ENCODE assay signal across 12 cellular contexts in the genomic region with DNA sequence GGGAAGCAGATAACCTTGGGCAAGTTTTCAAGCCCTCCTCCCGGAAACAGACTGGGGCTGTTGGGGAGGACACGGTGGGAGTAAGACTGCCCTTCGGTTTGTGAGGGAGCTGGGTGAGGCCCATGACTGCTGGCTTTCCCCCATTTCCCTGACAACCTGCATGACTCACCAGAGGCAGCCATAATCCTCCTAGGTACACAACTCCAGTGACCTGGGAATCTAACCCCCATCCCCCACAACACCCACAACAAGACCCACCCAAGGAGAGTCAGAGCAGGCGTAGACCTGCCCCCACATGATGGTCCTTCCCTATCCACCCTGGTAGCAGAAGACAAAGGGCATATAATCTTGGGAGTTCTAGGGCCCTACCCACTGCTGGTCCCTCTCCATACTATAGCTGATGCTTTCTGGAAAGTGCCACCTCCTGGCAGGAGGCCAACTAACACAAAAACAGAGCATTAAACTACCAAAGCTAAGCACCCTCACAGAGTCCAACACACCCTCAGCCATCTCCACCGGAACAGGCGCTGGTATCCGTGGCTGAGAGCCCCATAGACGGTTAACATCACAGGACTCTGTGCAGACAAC. TPM values are rescaled to one million over a fixed set of nuclear protein-coding genes. Genes with fewer than 3 reads are reported as not detected.
A peak's percentile ranks its signal among the peaks of the same experiment; 100 is the strongest.
DNase-seq lines count a peak whose midpoint lies in the region; ATAC-seq, FAIRE-seq and TF ChIP-seq lines count a peak whose summit lies in the region.
"Had no signal": no experiment of that assay in that cellular context is flagged by ENCODE, and none has a peak within 500 bp of the region (broad histone marks: within the 10 kb centered on the region; RNA-seq: fewer than 3 reads in every experiment).

No MANE protein-coding gene starts in this region.

- intact Hi-C loops in CD4-positive, alpha-beta memory T cell (cut with micrococcal nuclease), result no loop called here
- intact Hi-C loops in HepG2 (cut with micrococcal nuclease; ENCODE audit: unreplicated experiment), result no loop called here
- intact Hi-C loops in natural killer cell (cut with micrococcal nuclease), result no loop called here
- intact Hi-C loops in sciatic nerve (cut with DNase I), result no loop called here

- H3K4me1 Mint-ChIP-seq in CD4-positive, alpha-beta memory T cell, result peaks cover 75 to 96% (median 85%) of the 10 kb centered on the region in 4 donors
- H3K4me1 Mint-ChIP-seq in IgD-negative memory B cell (peaks cover 38 to 58% (median 50%) of the 10 kb centered on the region in 3 donors), natural killer cell (peaks cover 62 to 91% of the 10 kb centered on the region in 2 donors)

- peaks cover 86% of the 10 kb centered on the region for H3K79me2 ChIP-seq in HepG2 (ENCODE audit: insufficient read depth, low read length)

- no peak for DNase-seq in CD4-positive, alpha-beta memory T cell
- DNase-seq in astrocyte of the hippocampus (ENCODE audit: low read depth, low spot score), result peak; percentile 50
- peak; percentile 38 for DNase-seq in HepG2 (ENCODE audit: low spot score)
- DNase-seq in natural killer cell, result no peak
- DNase-seq in sciatic nerve (ENCODE audit: low spot score), result no peak
- no peak for DNase-seq in ureter (ENCODE audit: low spot score)
- DNase-seq: activated B cell treated with CpG ODN at 0.5 μM for 24 hours, DND-41, H7, heart right ventricle had no signal

- ATAC-seq in HepG2 (peak; percentile 71), natural killer cell (no peak), HG03432 (IDR thresholded peaks at IDR 0.05; ENCODE audit: unreplicated experiment) (no peak), sciatic nerve (no peak)

- no peaks in the 10 kb centered on the region for H3K27me3 Mint-ChIP-seq in CD4-positive, alpha-beta memory T cell
- no peaks in the 10 kb centered on the region for H3K27me3 Mint-ChIP-seq in IgD-negative memory B cell
- no peaks in the 10 kb centered on the region for H3K27me3 Mint-ChIP-seq in natural killer cell (ENCODE audit: low read depth in 2 of 2)
- H3K27me3 Mint-ChIP-seq: activated B cell treated with CpG ODN at 0.5 μM for 24 hours had no signal

- 0 out of 2 replicates have a peak, but pooled peaks cover 7% of the 10 kb centered on the region for H4K20me1 ChIP-seq in HepG2 (ENCODE audit: insufficient read depth, low read length)

- in situ Hi-C loops in HepG2 (cut with HindIII; ENCODE audit: extremely low pct_ligation_motif_present, low pct_unique_long_range_greater_than_20kb), result no loop called here

- no peaks in the 10 kb centered on the region for H3K27me3 ChIP-seq in CD4-positive, alpha-beta memory T cell (ENCODE audit: insufficient read depth, low read length)
- no peaks in the 10 kb centered on the region for H3K27me3 ChIP-seq in HepG2 (ENCODE audit: control insufficient read depth in 1 of 2, insufficient read depth in 2 of 2, low read length in 2 of 2)
- H3K27me3 ChIP-seq: heart right ventricle had no signal

- 0 out of 2 replicates have a peak, but pooled peaks have one; percentile 22 for TF ChIP-seq CTCF in HepG2 (CRISPR knock-in tag; IDR thresholded peaks at IDR 0.05)
- no peak for TF ChIP-seq CTCF in natural killer cell (IDR thresholded peaks at IDR 0.05)

- peak overlapping the region; percentile 40 for H3K4me2 ChIP-seq in HepG2 (ENCODE audit: low read depth, low read length)

- no TSS peak for BruUV-seq in HepG2 (replicated peaks; lab: Mats Ljungman, UMichigan)

- no peak for TF ChIP-seq EP300 in HepG2 (IDR thresholded peaks at IDR 0.05; ENCODE audit: low read depth in 2 of 2, low read length in 2 of 2)
- TF ChIP-seq EP300 in HepG2 (CRISPR knock-in tag; IDR thresholded peaks at IDR 0.05; ENCODE audit: borderline replicate concordance), result no peak

- peaks cover 53% of the 10 kb centered on the region for H3K4me1 ChIP-seq in CD4-positive, alpha-beta memory T cell (ENCODE audit: insufficient read depth, low read length)
- peaks cover 33% of the 10 kb centered on the region for H3K4me1 ChIP-seq in HepG2 (ENCODE audit: insufficient read depth, low read length)

- CTCF ChIA-PET in CD4-positive, alpha-beta memory T cell (lab: Charles Lee; ENCODE audit: partially characterized antibody), result interaction anchor here (1.2 to 1.5 kb wide), 2 partner anchors 24 to 115 kb away, joined by 3 to 4 read pairs; no protein-coding TSS in a partner anchor
- CTCF ChIA-PET in HepG2 (lab: Yijun Ruan, JAX; ENCODE audit: low intra/inter-chr PET ratio, low total read pairs), result no interaction called here

- POLR2A ChIA-PET in CD4-positive, alpha-beta memory T cell (lab: Charles Lee; ENCODE audit: partially characterized antibody), result interaction anchor here (1.3 to 3.4 kb wide), 2 partner anchors 13 to 15 kb away, joined by 3 to 11 read pairs; a partner anchor contains a TSS
- POLR2A ChIA-PET in HepG2 (lab: Yijun Ruan, JAX), result interaction anchor here (0.7 to 2.6 kb wide), 4 partner anchors 13 to 257 kb away, joined by 3 to 10 read pairs (median 4); a partner anchor contains a TSS

- no peak overlapping the region for H3K27ac ChIP-seq in CD4-positive, alpha-beta memory T cell (ENCODE audit: low read depth, low read length)
- H3K27ac ChIP-seq in HepG2 (ENCODE audit: extremely low read length, insufficient read depth, low read length), result peak overlapping the region; percentile 50
- H3K27ac ChIP-seq: heart right ventricle had no signal

- H3K36me3 Mint-ChIP-seq in CD4-positive, alpha-beta memory T cell, result peaks cover 65 to 86% of the 10 kb centered on the region in 2 donors
- H3K36me3 Mint-ChIP-seq in IgD-negative memory B cell (peaks cover 16% of the 10 kb centered on the region), natural killer cell (peaks cover 13% of the 10 kb centered on the region)

- FAIRE-seq in HepG2 (lab: Jason Lieb, UNC), result no peak

- H2AFZ ChIP-seq in HepG2 (ENCODE audit: low read length), result no peak overlapping the region

- H3K36me3 ChIP-seq in CD4-positive, alpha-beta memory T cell (ENCODE audit: insufficient read depth, low read length), result peaks cover 15% of the 10 kb centered on the region
- peaks cover 9 to 25% of the 10 kb centered on the region in 2 experiments for H3K36me3 ChIP-seq in HepG2 (replicated peaks in 1 of 2; ENCODE audit: control insufficient read depth in 1 of 2, insufficient read depth in 2 of 2, low read length in 2 of 2)

- peak overlapping the region in 5 of 8 donors; percentile 23 to 85 (median 41) for H3K4me3 Mint-ChIP-seq in CD4-positive, alpha-beta memory T cell
- H3K4me3 Mint-ChIP-seq in IgD-negative memory B cell (no peak overlapping the region), natural killer cell (no peak overlapping the region)
- H3K4me3 Mint-ChIP-seq: activated B cell treated with CpG ODN at 0.5 μM for 24 hours had no signal

- TF ChIP-seq RAD21 in HepG2 (CRISPR knock-in tag; IDR thresholded peaks at IDR 0.05), result no peak

- H3K4me3 ChIP-seq in CD4-positive, alpha-beta memory T cell (ENCODE audit: low read length in 2 of 2), result no peak overlapping the region
- H3K4me3 ChIP-seq in HepG2 (replicated peaks in 1 of 3; ENCODE audit: insufficient read depth in 1 of 3, low read depth in 2 of 3, low read length in 3 of 3), result no peak overlapping the region
- H3K4me3 ChIP-seq: heart right ventricle had no signal

- WGBS in HepG2 (ENCODE audit: low lambda C conversion rate), result 29% methylated on average over 4 of the region's 8 CpGs

- no peaks in the 10 kb centered on the region for H3K9me3 ChIP-seq in CD4-positive, alpha-beta memory T cell (ENCODE audit: control insufficient read depth in 1 of 2, low read length in 2 of 2)
- H3K9me3 ChIP-seq in HepG2 (ENCODE audit: low read length), result peaks cover 19% of the 10 kb centered on the region

- H3K27ac Mint-ChIP-seq in CD4-positive, alpha-beta memory T cell, result peak overlapping the region in 6 of 7 donors; percentile 12 to 84 (median 56)
- H3K27ac Mint-ChIP-seq in IgD-negative memory B cell, result peak overlapping the region; percentile 35 to 74 (median 55)
- peak overlapping the region in 1 of 2 donors; percentile 10 for H3K27ac Mint-ChIP-seq in natural killer cell
- H3K27ac Mint-ChIP-seq: activated B cell treated with CpG ODN at 0.5 μM for 24 hours had no signal

- peaks cover 0 to 25% (median 10%) of the 10 kb centered on the region in 8 donors for H3K9me3 Mint-ChIP-seq in CD4-positive, alpha-beta memory T cell
- H3K9me3 Mint-ChIP-seq in IgD-negative memory B cell, result peaks cover 2 to 18% (median 9%) of the 10 kb centered on the region in 3 donors
- H3K9me3 Mint-ChIP-seq in natural killer cell, result peaks cover 0 to 6% of the 10 kb centered on the region in 2 donors

- peak overlapping the region; percentile 8; the same call in 1 of the 2 replicates for H3K9ac ChIP-seq in HepG2 (ENCODE audit: insufficient read depth, low read depth, low read length)

- TF ChIP-seq POLR2A in HepG2 (IDR thresholded peaks at IDR 0.05; ENCODE audit: insufficient read depth in 1 of 2, low read depth in 2 of 2, low read length in 2 of 2), result no peak

RNA-seq across cellular contexts. Expression of a gene that starts 14.8 kb away (rescaled TPM):
- total RNA-seq in CD4-positive, alpha-beta memory T cell, result 100 to 1,000 TPM; 313 to 322 TPM
- 100 to 1,000 TPM; 135 to 307 TPM for polyA plus RNA-seq in CD4-positive, alpha-beta memory T cell
- polyA plus RNA-seq in IgD-negative memory B cell (207 TPM), HepG2 (2011; rRNA removed) (62.3 and 67.3 TPM in 2 replicates)
- total RNA-seq in HepG2 (2016; rRNA removed; fragmentation: Illumina TruSeq; extraction: Trizol) (149 and 215 TPM in 2 replicates), natural killer cell (100 to 1,000 TPM; 250 to 357 (median 296) TPM), sciatic nerve (181 TPM), ureter (191 TPM)
- 8.8 and 12.3 TPM in 2 replicates for total RNA-seq in HepG2 (2016; cell fraction: cytosol; rRNA removed; fragmentation: Illumina TruSeq; extraction: Trizol; ENCODE audit: low read depth)
- 152 and 207 TPM in 2 replicates for total RNA-seq in HepG2 (2016; cell fraction: insoluble cytoplasmic fraction; rRNA removed; fragmentation: Illumina TruSeq; extraction: Trizol)
- total RNA-seq in HepG2 (2016; cell fraction: membrane; rRNA removed; fragmentation: Illumina TruSeq; extraction: Trizol), result 25.6 and 27.8 TPM in 2 replicates
- 84.5 and 106 TPM in 2 replicates for total RNA-seq in HepG2 (2016; cell fraction: nucleus; rRNA removed; fragmentation: Illumina TruSeq; extraction: Trizol)
- polyA plus RNA-seq in HepG2 (2011; cell fraction: cytosol; rRNA removed), result 38.2 and 50.1 TPM in 2 replicates
- 56.2 and 66.5 TPM in 2 replicates for polyA plus RNA-seq in HepG2 (2011; cell fraction: nucleus; rRNA removed)
- polyA plus RNA-seq in HepG2 (2012), result 86.8 and 88.0 TPM in 2 replicates
- 5.2 and 6.0 TPM in 2 replicates for polyA plus RNA-seq in HepG2 (2016; cell fraction: cytosol; fragmentation: Illumina TruSeq; extraction: Trizol; ENCODE audit: low read depth)
- 160 and 163 TPM in 2 replicates for polyA plus RNA-seq in HepG2 (2016; cell fraction: insoluble cytoplasmic fraction; fragmentation: Illumina TruSeq; extraction: Trizol; ENCODE audit: low read depth)
- polyA plus RNA-seq in HepG2 (2016; cell fraction: membrane; fragmentation: Illumina TruSeq; extraction: Trizol; ENCODE audit: low read depth), result 12.6 and 13.0 TPM in 2 replicates
- 104 and 108 TPM in 2 replicates for polyA plus RNA-seq in HepG2 (2016; cell fraction: nucleus; fragmentation: Illumina TruSeq; extraction: Trizol; ENCODE audit: insufficient read depth, low read depth)
- 50.1 and 167 TPM in 2 replicates for polyA minus RNA-seq in HepG2 (2011; rRNA and poly(A)+ RNA removed; ENCODE audit: low replicate concordance)
- polyA minus RNA-seq in HepG2 (2011; cell fraction: cytosol; rRNA and poly(A)+ RNA removed), result 37.3 and 43.9 TPM in 2 replicates
- 50.2 and 79.2 TPM in 2 replicates for polyA minus RNA-seq in HepG2 (2011; cell fraction: nucleus; rRNA and poly(A)+ RNA removed)

RNA-seq across cellular contexts. Expression of a gene that starts 14.9 kb away (rescaled TPM):
- total RNA-seq in CD4-positive, alpha-beta memory T cell, result 1 to 10 TPM; 7.4 to 7.9 TPM
- 1 to 10 TPM; 6.3 to 8.5 TPM for polyA plus RNA-seq in CD4-positive, alpha-beta memory T cell
- polyA plus RNA-seq in IgD-negative memory B cell, result 9.1 TPM
- 19.0 and 19.3 TPM in 2 replicates for total RNA-seq in HepG2 (2016; rRNA removed; fragmentation: Illumina TruSeq; extraction: Trizol)
- 6.4 and 9.9 TPM in 2 replicates for total RNA-seq in HepG2 (2016; cell fraction: cytosol; rRNA removed; fragmentation: Illumina TruSeq; extraction: Trizol; ENCODE audit: low read depth)
- total RNA-seq in HepG2 (2016; cell fraction: insoluble cytoplasmic fraction; rRNA removed; fragmentation: Illumina TruSeq; extraction: Trizol), result 18.3 and 20.8 TPM in 2 replicates
- 10.0 and 10.1 TPM in 2 replicates for total RNA-seq in HepG2 (2016; cell fraction: membrane; rRNA removed; fragmentation: Illumina TruSeq; extraction: Trizol)
- 14.3 and 16.2 TPM in 2 replicates for total RNA-seq in HepG2 (2016; cell fraction: nucleus; rRNA removed; fragmentation: Illumina TruSeq; extraction: Trizol)
- polyA plus RNA-seq in HepG2 (2011; rRNA removed), result 9.6 and 11.9 TPM in 2 replicates
- 14.3 and 18.1 TPM in 2 replicates for polyA plus RNA-seq in HepG2 (2011; cell fraction: cytosol; rRNA removed)
- polyA plus RNA-seq in HepG2 (2011; cell fraction: nucleus; rRNA removed), result 13.5 TPM in 2 replicates
- 8.0 and 11.2 TPM in 2 replicates for polyA plus RNA-seq in HepG2 (2012)
- polyA plus RNA-seq in HepG2 (2016; cell fraction: cytosol; fragmentation: Illumina TruSeq; extraction: Trizol; ENCODE audit: low read depth), result 5.6 and 7.8 TPM in 2 replicates
- 12.7 and 14.3 TPM in 2 replicates for polyA plus RNA-seq in HepG2 (2016; cell fraction: insoluble cytoplasmic fraction; fragmentation: Illumina TruSeq; extraction: Trizol; ENCODE audit: low read depth)
- 5.7 and 8.7 TPM in 2 replicates for polyA plus RNA-seq in HepG2 (2016; cell fraction: membrane; fragmentation: Illumina TruSeq; extraction: Trizol; ENCODE audit: low read depth)
- polyA plus RNA-seq in HepG2 (2016; cell fraction: nucleus; fragmentation: Illumina TruSeq; extraction: Trizol; ENCODE audit: insufficient read depth, low read depth), result 26.6 and 29.4 TPM in 2 replicates
- 5.1 and 14.3 TPM in 2 replicates for polyA minus RNA-seq in HepG2 (2011; rRNA and poly(A)+ RNA removed; ENCODE audit: low replicate concordance)
- 2.7 and 3.1 TPM in 2 replicates for polyA minus RNA-seq in HepG2 (2011; cell fraction: cytosol; rRNA and poly(A)+ RNA removed)
- 5.5 and 8.3 TPM in 2 replicates for polyA minus RNA-seq in HepG2 (2011; cell fraction: nucleus; rRNA and poly(A)+ RNA removed)
- 10 to 100 TPM; 10.1 to 15.1 (median 12.1) TPM for total RNA-seq in natural killer cell
- total RNA-seq in sciatic nerve, result 20.5 TPM
- 9.4 TPM for total RNA-seq in ureter

RNA-seq across cellular contexts. Expression of a gene that starts 40.0 kb away (rescaled TPM):
- under 1 TPM; 0.42 to 0.67 TPM for total RNA-seq in CD4-positive, alpha-beta memory T cell
- 1 to 10 TPM in 1 of 2 donors, under 1 TPM in 1; 0.19 to 1.1 TPM for polyA plus RNA-seq in CD4-positive, alpha-beta memory T cell
- polyA plus RNA-seq in IgD-negative memory B cell (0.19 TPM), HepG2 (2011; rRNA removed) (2.4 and 3.0 TPM in 2 replicates)
- total RNA-seq in HepG2 (2016; rRNA removed; fragmentation: Illumina TruSeq; extraction: Trizol) (2.2 and 2.4 TPM in 2 replicates), natural killer cell (under 1 TPM in 2 of 3 donors, not detected in 1; 0.09 to 0.13 TPM), sciatic nerve (0.80 TPM), ureter (1.6 TPM)
- total RNA-seq in HepG2 (2016; cell fraction: cytosol; rRNA removed; fragmentation: Illumina TruSeq; extraction: Trizol; ENCODE audit: low read depth), result 0.30 and 0.44 TPM in 2 replicates
- 1.8 and 1.9 TPM in 2 replicates for total RNA-seq in HepG2 (2016; cell fraction: insoluble cytoplasmic fraction; rRNA removed; fragmentation: Illumina TruSeq; extraction: Trizol)
- 1.2 and 1.4 TPM in 2 replicates for total RNA-seq in HepG2 (2016; cell fraction: membrane; rRNA removed; fragmentation: Illumina TruSeq; extraction: Trizol)
- total RNA-seq in HepG2 (2016; cell fraction: nucleus; rRNA removed; fragmentation: Illumina TruSeq; extraction: Trizol), result 2.6 and 3.1 TPM in 2 replicates
- polyA plus RNA-seq in HepG2 (2011; cell fraction: cytosol; rRNA removed), result 2.3 and 2.6 TPM in 2 replicates
- polyA plus RNA-seq in HepG2 (2011; cell fraction: nucleus; rRNA removed), result 3.9 and 4.1 TPM in 2 replicates
- polyA plus RNA-seq in HepG2 (2012), result 1.4 and 1.9 TPM in 2 replicates
- polyA plus RNA-seq in HepG2 (2016; cell fraction: cytosol; fragmentation: Illumina TruSeq; extraction: Trizol; ENCODE audit: low read depth), result 0.21 and 0.70 TPM in 2 replicates
- 2.0 and 2.3 TPM in 2 replicates for polyA plus RNA-seq in HepG2 (2016; cell fraction: insoluble cytoplasmic fraction; fragmentation: Illumina TruSeq; extraction: Trizol; ENCODE audit: low read depth)
- polyA plus RNA-seq in HepG2 (2016; cell fraction: membrane; fragmentation: Illumina TruSeq; extraction: Trizol; ENCODE audit: low read depth), result 0.58 and 1.0 TPM in 2 replicates
- polyA plus RNA-seq in HepG2 (2016; cell fraction: nucleus; fragmentation: Illumina TruSeq; extraction: Trizol; ENCODE audit: insufficient read depth, low read depth), result 2.1 and 2.3 TPM in 2 replicates
- 0.49 and 8.2 TPM in 2 replicates for polyA minus RNA-seq in HepG2 (2011; rRNA and poly(A)+ RNA removed; ENCODE audit: low replicate concordance)
- polyA minus RNA-seq in HepG2 (2011; cell fraction: cytosol; rRNA and poly(A)+ RNA removed), result 3.3 and 4.7 TPM in 2 replicates
- 10.0 and 11.3 TPM in 2 replicates for polyA minus RNA-seq in HepG2 (2011; cell fraction: nucleus; rRNA and poly(A)+ RNA removed)
- total RNA-seq: activated B cell treated with CpG ODN at 0.5 μM for 24 hours had no signal

RNA-seq across cellular contexts. Expression of a gene that starts 44.4 kb away (rescaled TPM):
- 1 to 10 TPM in 1 of 2 experiments, under 1 TPM in 1; 0.87 to 1.5 TPM for total RNA-seq in CD4-positive, alpha-beta memory T cell
- 10 to 100 TPM; 15.9 to 24.0 TPM for polyA plus RNA-seq in CD4-positive, alpha-beta memory T cell
- not detected for polyA plus RNA-seq in IgD-negative memory B cell
- total RNA-seq in HepG2 (2016; rRNA removed; fragmentation: Illumina TruSeq; extraction: Trizol), result 1.2 and 2.0 TPM in 2 replicates
- total RNA-seq in HepG2 (2016; cell fraction: cytosol; rRNA removed; fragmentation: Illumina TruSeq; extraction: Trizol; ENCODE audit: low read depth), result 1.2 TPM in 1 of 2 replicates, not detected in the other
- 1.4 and 1.6 TPM in 2 replicates for total RNA-seq in HepG2 (2016; cell fraction: insoluble cytoplasmic fraction; rRNA removed; fragmentation: Illumina TruSeq; extraction: Trizol)
- total RNA-seq in HepG2 (2016; cell fraction: membrane; rRNA removed; fragmentation: Illumina TruSeq; extraction: Trizol), result 0.80 and 1.1 TPM in 2 replicates
- 1.3 and 2.1 TPM in 2 replicates for total RNA-seq in HepG2 (2016; cell fraction: nucleus; rRNA removed; fragmentation: Illumina TruSeq; extraction: Trizol)
- 1.7 and 2.3 TPM in 2 replicates for polyA plus RNA-seq in HepG2 (2011; rRNA removed)
- polyA plus RNA-seq in HepG2 (2011; cell fraction: cytosol; rRNA removed), result 2.5 and 3.5 TPM in 2 replicates
- 2.2 and 2.7 TPM in 2 replicates for polyA plus RNA-seq in HepG2 (2011; cell fraction: nucleus; rRNA removed)
- polyA plus RNA-seq in HepG2 (2012), result 1.0 and 1.3 TPM in 2 replicates
- 0.75 and 0.84 TPM in 2 replicates for polyA plus RNA-seq in HepG2 (2016; cell fraction: cytosol; fragmentation: Illumina TruSeq; extraction: Trizol; ENCODE audit: low read depth)
- 0.77 and 0.79 TPM in 2 replicates for polyA plus RNA-seq in HepG2 (2016; cell fraction: insoluble cytoplasmic fraction; fragmentation: Illumina TruSeq; extraction: Trizol; ENCODE audit: low read depth)
- polyA plus RNA-seq in HepG2 (2016; cell fraction: membrane; fragmentation: Illumina TruSeq; extraction: Trizol; ENCODE audit: low read depth), result 0.64 and 1.1 TPM in 2 replicates
- 2.4 and 2.5 TPM in 2 replicates for polyA plus RNA-seq in HepG2 (2016; cell fraction: nucleus; fragmentation: Illumina TruSeq; extraction: Trizol; ENCODE audit: insufficient read depth, low read depth)
- 2.4 and 59.0 TPM in 2 replicates for polyA minus RNA-seq in HepG2 (2011; rRNA and poly(A)+ RNA removed; ENCODE audit: low replicate concordance)
- not detected in 2 replicates for polyA minus RNA-seq in HepG2 (2011; cell fraction: cytosol; rRNA and poly(A)+ RNA removed)
- 0.39 and 1.1 TPM in 2 replicates for polyA minus RNA-seq in HepG2 (2011; cell fraction: nucleus; rRNA and poly(A)+ RNA removed)
- total RNA-seq in natural killer cell, result 1 to 10 TPM in 1 of 3 donors, under 1 TPM in 2; 0.47 to 1.3 (median 0.52) TPM
- total RNA-seq in sciatic nerve, result 219 TPM
- total RNA-seq in ureter, result 62.6 TPM

Comparison
In these comparisons a context has a peak if more than half of its experiments do, and no peak if none do; other contexts are left out.
1. DNase-seq: peak in astrocyte of the hippocampus (single experiment) and HepG2 (single experiment); none in CD4-positive, alpha-beta memory T cell (0 of 5), natural killer cell (single experiment), sciatic nerve (single experiment) and ureter (single experiment).
2. H3K4me3 Mint-ChIP-seq: peak in CD4-positive, alpha-beta memory T cell (5 of 8); none in IgD-negative memory B cell (0 of 4) and natural killer cell (single experiment).